23 cellular contexts compared by ENCODE assay signal in genomic region chr1:2783435-2784397, GRCh38. TPM values are rescaled to one million over a fixed set of nuclear protein-coding genes. Genes with fewer than 3 reads are reported as not detected.
DNase-seq lines count a peak whose midpoint lies in the region; ATAC-seq and TF ChIP-seq lines count a peak whose summit lies in the region.
"Had no signal": no experiment of that assay in that cellular context is flagged by ENCODE, and none has a peak within 500 bp of the region (broad histone marks: within the 10 kb centered on the region; RNA-seq: fewer than 3 reads in every experiment).

No MANE protein-coding gene starts in this region.

- no peak for TF ChIP-seq CTCF in left lung (IDR thresholded peaks at IDR 0.05)
- no peak for TF ChIP-seq CTCF in sigmoid colon (IDR thresholded peaks at IDR 0.05)
- no peak for TF ChIP-seq CTCF in activated CD8-positive, alpha-beta T cell treated with anti-CD3 and anti-CD28 coated beads for 36 hours (IDR thresholded peaks at IDR 0.05)

- TF ChIP-seq EP300 in sigmoid colon (IDR thresholded peaks at IDR 0.05): no peak

- 79 to 87% methylated on average over 30 of the region's 30 CpGs for WGBS in sigmoid colon, 2 donors

- ATAC-seq in activated T-cell treated with anti-CD3 and anti-CD28 coated beads, Interleukin-2, amount 50 U/mL, for 72 hours (replicated peaks in 1 of 2): no peak
- ATAC-seq in activated CD8-positive, alpha-beta memory T cell treated with anti-CD3 and anti-CD28 coated beads, Interleukin-2, amount 10 ng/mL, durations not matched to agents 7 days and 5 days: no peak
- no peak for ATAC-seq in left lung
- no peak for ATAC-seq in activated CD8-positive, alpha-beta T cell treated with anti-CD3 and anti-CD28 coated beads for 36 hours
- ATAC-seq: A549; CD8-positive, alpha-beta T cell; psoas muscle had no signal

- intact Hi-C loops in left lung (cut with DNase I): no loop called here
- intact Hi-C loops in sigmoid colon (cut with DNase I): no loop called here
- intact Hi-C loops in activated CD8-positive, alpha-beta T cell treated with anti-CD3 and anti-CD28 coated beads for 36 hours (cut with micrococcal nuclease): no loop called here

- H3K9me3 ChIP-seq in left lung: peaks cover 0 to 23% of the 10 kb centered on the region in 2 donors
- H3K9me3 ChIP-seq in sigmoid colon: peaks cover 0 to 8% (median 4%) of the 10 kb centered on the region in 4 donors
- H3K9me3 ChIP-seq: A549 had no signal

- no peak overlapping the region for H3K27ac ChIP-seq in left lung
- no peak overlapping the region for H3K27ac ChIP-seq in sigmoid colon
- H3K27ac ChIP-seq: A549, neural progenitor cell, psoas muscle, skin epidermis, stomach, tibial artery had no signal

- TF ChIP-seq POLR2A in sigmoid colon (IDR thresholded peaks at IDR 0.05): no peak

- H3K27me3 Mint-ChIP-seq in activated T-cell treated with anti-CD3 and anti-CD28 coated beads, Interleukin-2, amount 50 U/mL, for 24 hours: peaks cover 51% of the 10 kb centered on the region
- H3K27me3 Mint-ChIP-seq in activated T-cell treated with anti-CD3 and anti-CD28 coated beads, Interleukin-2, amount 50 U/mL, for 72 hours (ENCODE audit: low read depth): peaks cover 42% of the 10 kb centered on the region
- peaks cover 28% of the 10 kb centered on the region for H3K27me3 Mint-ChIP-seq in activated CD8-positive, alpha-beta memory T cell treated with anti-CD3 and anti-CD28 coated beads, Interleukin-2, amount 10 ng/mL, durations not matched to agents 7 days and 5 days
- H3K27me3 Mint-ChIP-seq in activated CD8-positive, alpha-beta T cell treated with anti-CD3 and anti-CD28 coated beads for 36 hours: peaks cover 28% of the 10 kb centered on the region

- H3K27me3 ChIP-seq in left lung: peaks cover 11 to 61% of the 10 kb centered on the region in 2 donors
- H3K27me3 ChIP-seq in sigmoid colon: peaks cover 0 to 52% (median 25%) of the 10 kb centered on the region in 3 donors
- H3K27me3 ChIP-seq: neural progenitor cell had no signal

- peaks cover 19% of the 10 kb centered on the region for H3K9me3 Mint-ChIP-seq in activated T-cell treated with anti-CD3 and anti-CD28 coated beads, Interleukin-2, amount 50 U/mL, for 24 hours
- peaks cover 9 to 10% of the 10 kb centered on the region in 2 donors for H3K9me3 Mint-ChIP-seq in activated T-cell treated with anti-CD3 and anti-CD28 coated beads, Interleukin-2, amount 50 U/mL, for 72 hours
- H3K9me3 Mint-ChIP-seq in activated CD8-positive, alpha-beta memory T cell treated with anti-CD3 and anti-CD28 coated beads, Interleukin-2, amount 10 ng/mL, durations not matched to agents 7 days and 5 days (ENCODE audit: low read depth): peaks cover 9% of the 10 kb centered on the region
- peaks cover 21% of the 10 kb centered on the region for H3K9me3 Mint-ChIP-seq in activated CD8-positive, alpha-beta T cell treated with anti-CD3 and anti-CD28 coated beads for 36 hours

- H3K4me1 ChIP-seq in left lung (peaks cover 0 to 1% of the 10 kb centered on the region in 2 donors), sigmoid colon (no peaks in the 10 kb centered on the region)
- H3K4me1 ChIP-seq: A549, neural progenitor cell, psoas muscle, stomach, tibial artery had no signal

- no peaks in the 10 kb centered on the region for H3K36me3 ChIP-seq in left lung
- H3K36me3 ChIP-seq in sigmoid colon: no peaks in the 10 kb centered on the region
- H3K36me3 ChIP-seq: neural progenitor cell, stomach, tibial artery had no signal

- H3K36me3 Mint-ChIP-seq in activated T-cell treated with anti-CD3 and anti-CD28 coated beads, Interleukin-2, amount 50 U/mL, for 24 hours (ENCODE audit: low read depth): peaks cover 4% of the 10 kb centered on the region
- H3K36me3 Mint-ChIP-seq in activated T-cell treated with anti-CD3 and anti-CD28 coated beads, Interleukin-2, amount 50 U/mL, for 72 hours (ENCODE audit: insufficient read depth in 2 of 2): peaks cover 4 to 12% of the 10 kb centered on the region in 2 donors
- peaks cover 4% of the 10 kb centered on the region for H3K36me3 Mint-ChIP-seq in activated CD8-positive, alpha-beta memory T cell treated with anti-CD3 and anti-CD28 coated beads, Interleukin-2, amount 10 ng/mL, durations not matched to agents 7 days and 5 days
- peaks cover 5% of the 10 kb centered on the region for H3K36me3 Mint-ChIP-seq in activated CD8-positive, alpha-beta T cell treated with anti-CD3 and anti-CD28 coated beads for 36 hours (ENCODE audit: low read depth)
- H3K36me3 Mint-ChIP-seq: brain; CD8-positive, alpha-beta T cell; neural progenitor cell had no signal

- peak; percentile 14 for DNase-seq in activated T-cell treated with anti-CD3 and anti-CD28 coated beads, Interleukin-2, amount 50 U/mL, for 24 hours
- no peak for DNase-seq in activated T-cell treated with anti-CD3 and anti-CD28 coated beads, Interleukin-2, amount 50 U/mL, for 72 hours
- DNase-seq in activated CD8-positive, alpha-beta memory T cell treated with anti-CD3 and anti-CD28 coated beads, Interleukin-2, amount 10 ng/mL, durations not matched to agents 7 days and 5 days: peak; percentile 30
- DNase-seq in left lung: peak; percentile 22 to 63
- DNase-seq in sigmoid colon: peak; percentile 48
- no peak for DNase-seq in activated CD8-positive, alpha-beta T cell treated with anti-CD3 and anti-CD28 coated beads for 36 hours
- DNase-seq in SHP77 (lab: John Stamatoyannopoulos, UW): no peak
- no peak for DNase-seq in GM03348 (ENCODE audit: low spot score)
- DNase-seq: activated CD4-positive, alpha-beta T cell treated with anti-CD3 and anti-CD28 coated beads, Interleukin-2, amount 10 ng/mL, durations not matched to agents 7 days and 5 days; effector CD8-positive, alpha-beta T cell; glutamatergic neuron; mammary epithelial cell; NCI-H146; NCI-H446 treated with DMSO at 0.1 percent for 48 hours; Right ventricle myocardium superior; stomach; tibial artery had no signal

- H3K4me3 ChIP-seq in left lung (no peak overlapping the region), sigmoid colon (no peak overlapping the region)
- H3K4me3 ChIP-seq: A549, neural progenitor cell, psoas muscle, skin epidermis, stomach, tibial artery had no signal

- no peak overlapping the region for H3K27ac Mint-ChIP-seq in activated T-cell treated with anti-CD3 and anti-CD28 coated beads, Interleukin-2, amount 50 U/mL, for 24 hours
- H3K27ac Mint-ChIP-seq in activated T-cell treated with anti-CD3 and anti-CD28 coated beads, Interleukin-2, amount 50 U/mL, for 72 hours: no peak overlapping the region
- H3K27ac Mint-ChIP-seq in activated CD8-positive, alpha-beta memory T cell treated with anti-CD3 and anti-CD28 coated beads, Interleukin-2, amount 10 ng/mL, durations not matched to agents 7 days and 5 days: no peak overlapping the region
- H3K27ac Mint-ChIP-seq in activated CD8-positive, alpha-beta T cell treated with anti-CD3 and anti-CD28 coated beads for 36 hours: no peak overlapping the region
- H3K27ac Mint-ChIP-seq: activated CD4-positive, alpha-beta T cell treated with anti-CD3 and anti-CD28 coated beads, Interleukin-2, amount 10 ng/mL, durations not matched to agents 7 days and 5 days; brain; CD8-positive, alpha-beta T cell; neural progenitor cell had no signal

- H3K4me3 Mint-ChIP-seq in activated T-cell treated with anti-CD3 and anti-CD28 coated beads, Interleukin-2, amount 50 U/mL, for 24 hours: no peak overlapping the region
- no peak overlapping the region for H3K4me3 Mint-ChIP-seq in activated T-cell treated with anti-CD3 and anti-CD28 coated beads, Interleukin-2, amount 50 U/mL, for 72 hours
- no peak overlapping the region for H3K4me3 Mint-ChIP-seq in activated CD8-positive, alpha-beta memory T cell treated with anti-CD3 and anti-CD28 coated beads, Interleukin-2, amount 10 ng/mL, durations not matched to agents 7 days and 5 days
- H3K4me3 Mint-ChIP-seq in activated CD8-positive, alpha-beta T cell treated with anti-CD3 and anti-CD28 coated beads for 36 hours: no peak overlapping the region
- H3K4me3 Mint-ChIP-seq: activated CD4-positive, alpha-beta T cell treated with anti-CD3 and anti-CD28 coated beads, Interleukin-2, amount 10 ng/mL, durations not matched to agents 7 days and 5 days; brain; CD8-positive, alpha-beta T cell; neural progenitor cell had no signal

- POLR2A ChIA-PET in activated CD8-positive, alpha-beta T cell treated with anti-CD3 and anti-CD28 coated beads for 36 hours (lab: Charles Lee): no interaction called here

- H3K4me1 Mint-ChIP-seq in activated T-cell treated with anti-CD3 and anti-CD28 coated beads, Interleukin-2, amount 50 U/mL, for 24 hours (ENCODE audit: low read depth): peaks cover 2% of the 10 kb centered on the region
- no peaks in the 10 kb centered on the region for H3K4me1 Mint-ChIP-seq in activated T-cell treated with anti-CD3 and anti-CD28 coated beads, Interleukin-2, amount 50 U/mL, for 72 hours (ENCODE audit: low read depth)
- H3K4me1 Mint-ChIP-seq in activated CD8-positive, alpha-beta memory T cell treated with anti-CD3 and anti-CD28 coated beads, Interleukin-2, amount 10 ng/mL, durations not matched to agents 7 days and 5 days: peaks cover 2% of the 10 kb centered on the region
- H3K4me1 Mint-ChIP-seq in activated CD8-positive, alpha-beta T cell treated with anti-CD3 and anti-CD28 coated beads for 36 hours (ENCODE audit: low read depth): no peaks in the 10 kb centered on the region

- CTCF ChIA-PET in activated CD8-positive, alpha-beta memory T cell treated with anti-CD3 and anti-CD28 coated beads, Interleukin-2, amount 10 ng/mL, durations not matched to agents 7 days and 5 days (lab: Charles Lee): no interaction called here
- CTCF ChIA-PET in activated CD8-positive, alpha-beta T cell treated with anti-CD3 and anti-CD28 coated beads for 36 hours (lab: Charles Lee): interaction anchor here (0.6 kb wide), 1 partner anchor 35 kb away, joined by 3 read pairs; no protein-coding TSS in a partner anchor

RNA-seq across cellular contexts. Expression of gene TTC34, which starts 17.8 kb away (rescaled TPM):
- total RNA-seq in activated T-cell treated with anti-CD3 and anti-CD28 coated beads, Interleukin-2, amount 50 U/mL, for 72 hours: under 1 TPM; 0.43 to 0.88 TPM
- total RNA-seq in activated CD8-positive, alpha-beta memory T cell treated with anti-CD3 and anti-CD28 coated beads, Interleukin-2, amount 10 ng/mL, durations not matched to agents 7 days and 5 days: 1 to 10 TPM; 1.1 TPM
- 1 to 10 TPM in 1 of 2 donors, under 1 TPM in 1; 0.44 to 1.2 TPM for total RNA-seq in left lung
- under 1 TPM; 0.16 to 0.83 (median 0.63) TPM for total RNA-seq in sigmoid colon
- under 1 TPM in 2 of 3 donors, not detected in 1; under 0.01 to 0.57 TPM for polyA plus RNA-seq in sigmoid colon
- under 1 TPM; 0.79 to 0.81 TPM for total RNA-seq in activated CD8-positive, alpha-beta T cell treated with anti-CD3 and anti-CD28 coated beads for 36 hours

Comparison
In these comparisons a context has a peak if more than half of its experiments do, and no peak if none do; other contexts are left out.
1. DNase-seq: peak in activated T-cell treated with anti-CD3 and anti-CD28 coated beads, Interleukin-2, amount 50 U/mL, for 24 hours (single experiment), activated CD8-positive, alpha-beta memory T cell treated with anti-CD3 and anti-CD28 coated beads, Interleukin-2, amount 10 ng/mL, durations not matched to agents 7 days and 5 days (single experiment), left lung (2 of 2) and sigmoid colon (single experiment); none in activated T-cell treated with anti-CD3 and anti-CD28 coated beads, Interleukin-2, amount 50 U/mL, for 72 hours (0 of 2), activated CD8-positive, alpha-beta T cell treated with anti-CD3 and anti-CD28 coated beads for 36 hours (single experiment), SHP77 (0 of 2) and GM03348 (single experiment).